ENCODE assay signal across 1 cellular context in the genomic region with DNA sequence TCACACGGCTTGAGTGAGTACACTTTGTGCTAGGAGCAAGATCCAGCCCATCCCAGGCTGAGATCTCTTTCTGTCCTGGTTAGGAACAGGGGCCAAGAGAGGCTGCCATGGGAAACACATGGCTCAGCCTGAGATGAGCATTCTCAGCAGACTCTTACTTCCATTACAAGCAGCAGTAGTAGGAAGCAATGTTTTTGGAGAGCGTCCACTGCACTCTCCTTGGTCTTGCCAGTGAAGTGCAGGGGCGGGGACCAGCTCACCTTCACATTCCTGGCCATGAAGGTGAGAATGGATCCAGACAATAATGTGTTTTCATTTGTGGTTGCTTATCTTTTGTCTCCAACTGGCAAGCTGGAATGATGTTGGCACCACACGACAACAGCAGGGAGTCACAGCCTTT.
TF ChIP-seq lines count a peak whose summit lies in the region.

No MANE protein-coding gene starts in this region.

TF ChIP-seq in H1, 55 proteins besides CTCF, POLR2A, EP300 and RAD21:
- no peak for TF ChIP-seq NRF1 (IDR thresholded peaks at IDR 0.05; ENCODE audit: low read depth, low read length)
- TF ChIP-seq, protein P1, sequence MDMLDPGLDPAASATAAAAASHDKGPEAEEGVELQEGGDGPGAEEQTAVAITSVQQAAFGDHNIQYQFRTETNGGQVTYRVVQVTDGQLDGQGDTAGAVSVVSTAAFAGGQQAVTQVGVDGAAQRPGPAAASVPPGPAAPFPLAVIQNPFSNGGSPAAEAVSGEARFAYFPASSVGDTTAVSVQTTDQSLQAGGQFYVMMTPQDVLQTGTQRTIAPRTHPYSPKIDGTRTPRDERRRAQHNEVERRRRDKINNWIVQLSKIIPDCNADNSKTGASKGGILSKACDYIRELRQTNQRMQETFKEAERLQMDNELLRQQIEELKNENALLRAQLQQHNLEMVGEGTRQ (IDR thresholded peaks at IDR 0.05; ENCODE audit: low read length) = no peak
- TF ChIP-seq ASH2L (IDR thresholded peaks at IDR 0.05; ENCODE audit: low read length) = no peak
- TF ChIP-seq KDM4A (IDR thresholded peaks at IDR 0.05; ENCODE audit: low read depth, low read length, severe bottlenecking) = no peak
- TF ChIP-seq, protein P2, sequence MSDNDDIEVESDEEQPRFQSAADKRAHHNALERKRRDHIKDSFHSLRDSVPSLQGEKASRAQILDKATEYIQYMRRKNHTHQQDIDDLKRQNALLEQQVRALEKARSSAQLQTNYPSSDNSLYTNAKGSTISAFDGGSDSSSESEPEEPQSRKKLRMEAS (IDR thresholded peaks at IDR 0.05) = no peak
- TF ChIP-seq, protein P3, sequence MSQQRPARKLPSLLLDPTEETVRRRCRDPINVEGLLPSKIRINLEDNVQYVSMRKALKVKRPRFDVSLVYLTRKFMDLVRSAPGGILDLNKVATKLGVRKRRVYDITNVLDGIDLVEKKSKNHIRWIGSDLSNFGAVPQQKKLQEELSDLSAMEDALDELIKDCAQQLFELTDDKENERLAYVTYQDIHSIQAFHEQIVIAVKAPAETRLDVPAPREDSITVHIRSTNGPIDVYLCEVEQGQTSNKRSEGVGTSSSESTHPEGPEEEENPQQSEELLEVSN (IDR thresholded peaks at IDR 0.05) = no peak
- TF ChIP-seq EGR1 (IDR thresholded peaks at IDR 0.05; ENCODE audit: borderline replicate concordance, low read depth, low read length) = no peak
- TF ChIP-seq, protein P4, sequence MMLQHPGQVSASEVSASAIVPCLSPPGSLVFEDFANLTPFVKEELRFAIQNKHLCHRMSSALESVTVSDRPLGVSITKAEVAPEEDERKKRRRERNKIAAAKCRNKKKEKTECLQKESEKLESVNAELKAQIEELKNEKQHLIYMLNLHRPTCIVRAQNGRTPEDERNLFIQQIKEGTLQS (IDR thresholded peaks at IDR 0.05; ENCODE audit: insufficient read depth, low read depth, low read length) = no peak
- TF ChIP-seq SAP30 (IDR thresholded peaks at IDR 0.05; ENCODE audit: insufficient read depth, insufficient replicate concordance, low read length) = no peak
- TF ChIP-seq BCL11A (IDR thresholded peaks at IDR 0.05; ENCODE audit: low read depth in 2 of 2, low read length in 2 of 2) = no peak
TF ChIP-seq in H1: peak in this region for 0.
